In the genomic region with DNA sequence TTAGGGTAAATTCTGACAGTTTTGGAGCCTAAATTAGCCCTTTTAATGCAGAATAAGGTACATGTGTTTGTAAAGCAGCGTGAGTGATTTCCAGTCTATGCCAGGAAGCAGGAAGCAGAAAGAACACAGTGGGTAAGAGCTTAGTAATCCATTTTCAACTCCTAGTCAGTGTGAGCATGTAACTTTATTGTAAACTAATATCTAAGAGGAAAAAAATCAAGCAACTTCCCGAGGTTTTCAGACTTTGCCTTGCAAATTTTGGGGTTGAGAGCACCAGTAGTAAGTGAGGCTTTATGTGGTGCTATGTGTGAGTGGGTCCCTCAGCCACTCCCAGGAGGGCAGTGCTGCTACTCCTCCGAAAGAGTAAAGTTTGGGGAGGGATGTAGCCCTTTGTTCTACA, we compare ENCODE assay signal across 1 cellular context.
TF ChIP-seq lines count a peak whose summit lies in the region.

No MANE protein-coding gene starts in this region.

TF ChIP-seq in IMR-90, 13 proteins besides CTCF, POLR2A, EP300 and RAD21:
- TF ChIP-seq CEBPB (IDR thresholded peaks at IDR 0.05; ENCODE audit: low read depth, low read length) (no peak), FOS (IDR thresholded peaks at IDR 0.05; ENCODE audit: low read depth, low read length) (no peak), NFE2L2 (IDR thresholded peaks at IDR 0.05; ENCODE audit: low read depth, low read length) (no peak), RCOR1 (IDR thresholded peaks at IDR 0.05; ENCODE audit: insufficient replicate concordance, low read length) (no peak), MAFK (IDR thresholded peaks at IDR 0.05; ENCODE audit: low read depth, low read length) (no peak), SMC3 (IDR thresholded peaks at IDR 0.05; ENCODE audit: low read depth, low read length) (no peak), MXI1 (IDR thresholded peaks at IDR 0.05; ENCODE audit: borderline replicate concordance, low read depth, low read length) (no peak), MAZ (IDR thresholded peaks at IDR 0.05; ENCODE audit: borderline replicate concordance, low read depth, low read length) (no peak), RFX5 (IDR thresholded peaks at IDR 0.05; ENCODE audit: low read depth, low read length) (no peak), CHD1 (IDR thresholded peaks at IDR 0.05; ENCODE audit: low read depth, low read length) (no peak), BHLHE40 (IDR thresholded peaks at IDR 0.05; ENCODE audit: low read depth, low read length) (no peak), ELK1 (IDR thresholded peaks at IDR 0.05; ENCODE audit: borderline replicate concordance, low read depth, low read length) (no peak)
- TF ChIP-seq, protein P1, sequence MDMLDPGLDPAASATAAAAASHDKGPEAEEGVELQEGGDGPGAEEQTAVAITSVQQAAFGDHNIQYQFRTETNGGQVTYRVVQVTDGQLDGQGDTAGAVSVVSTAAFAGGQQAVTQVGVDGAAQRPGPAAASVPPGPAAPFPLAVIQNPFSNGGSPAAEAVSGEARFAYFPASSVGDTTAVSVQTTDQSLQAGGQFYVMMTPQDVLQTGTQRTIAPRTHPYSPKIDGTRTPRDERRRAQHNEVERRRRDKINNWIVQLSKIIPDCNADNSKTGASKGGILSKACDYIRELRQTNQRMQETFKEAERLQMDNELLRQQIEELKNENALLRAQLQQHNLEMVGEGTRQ (IDR thresholded peaks at IDR 0.05; ENCODE audit: low read depth, low read length) = no peak
